ENCODE assay signal across 12 cellular contexts in the genomic region with DNA sequence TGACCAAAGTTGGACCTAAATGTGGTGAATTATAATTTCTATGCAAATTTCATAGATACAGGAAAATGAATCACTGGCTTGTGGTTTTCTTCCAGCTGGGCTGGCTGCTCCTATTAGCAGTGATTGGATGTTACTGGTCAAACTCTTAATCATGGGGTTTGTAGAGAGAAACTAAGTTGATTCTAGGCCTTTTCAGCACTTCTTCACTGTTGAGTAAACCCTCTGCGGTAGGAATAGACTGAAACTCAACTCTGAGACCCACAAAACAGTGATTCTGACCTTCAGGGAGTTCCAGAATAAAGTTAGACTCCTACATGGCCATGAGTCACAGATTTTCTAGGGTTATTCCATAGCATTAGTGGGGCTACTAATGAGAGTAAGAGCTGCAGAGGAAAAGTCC. TPM values are rescaled to one million over a fixed set of nuclear protein-coding genes. Genes with fewer than 3 reads are reported as not detected.
DNase-seq lines count a peak whose midpoint lies in the region; ATAC-seq, FAIRE-seq and TF ChIP-seq lines count a peak whose summit lies in the region.
"Had no signal": no experiment of that assay in that cellular context is flagged by ENCODE, and none has a peak within 500 bp of the region (broad histone marks: within the 10 kb centered on the region; RNA-seq: fewer than 3 reads in every experiment).

No MANE protein-coding gene starts in this region.

- H3K4me3 ChIP-seq in endothelial cell of umbilical vein (replicated peaks in 1 of 3; ENCODE audit: insufficient read depth in 1 of 3, low read depth in 1 of 3, low read length in 3 of 3): no peak overlapping the region
- no peak overlapping the region for H3K4me3 ChIP-seq in lower leg skin (ENCODE audit: low read depth, poor library complexity, severe bottlenecking)
- H3K4me3 ChIP-seq: right lobe of liver, tibial nerve had no signal

- ATAC-seq in GM19455 (IDR thresholded peaks at IDR 0.05; ENCODE audit: unreplicated experiment) (peak; percentile 50), HG03196 (IDR thresholded peaks at IDR 0.05; ENCODE audit: unreplicated experiment) (peak; percentile 79)
- ATAC-seq: activated T-cell treated with anti-CD3 and anti-CD28 coated beads, Interleukin-2, amount 50 U/mL, for 4 hours; right lobe of liver had no signal

- no peaks in the 10 kb centered on the region for H3K27me3 ChIP-seq in endothelial cell of umbilical vein (ENCODE audit: control insufficient read depth in 2 of 2, insufficient read depth in 2 of 2, low read length in 2 of 2)
- H3K27me3 ChIP-seq: right lobe of liver, tibial nerve had no signal

- 96% methylated on average over 1 of the region's 1 CpG for WGBS in lower leg skin, 2 donors

- TF ChIP-seq CTCF in endothelial cell of umbilical vein (IDR thresholded peaks at IDR 0.05; ENCODE audit: extremely low read depth in 1 of 2, insufficient read depth in 1 of 2, low read depth in 1 of 2, low read length in 2 of 2) (no peak), lower leg skin (IDR thresholded peaks at IDR 0.05) (no peak)

- no TSS peak for BruUV-seq in endothelial cell of umbilical vein (replicated peaks; lab: Mats Ljungman, UMichigan)

- no peaks in the 10 kb centered on the region for H3K36me3 ChIP-seq in endothelial cell of umbilical vein (ENCODE audit: control insufficient read depth in 2 of 2, extremely low read depth in 1 of 2, insufficient read depth in 2 of 2, low read length in 2 of 2)
- H3K36me3 ChIP-seq: right lobe of liver had no signal

- no peaks in the 10 kb centered on the region for H4K20me1 ChIP-seq in endothelial cell of umbilical vein (replicated peaks; ENCODE audit: control insufficient read depth, extremely low read depth, insufficient read depth, low read length)

- no peak overlapping the region for H3K9ac ChIP-seq in endothelial cell of umbilical vein (replicated peaks; ENCODE audit: extremely low read depth, insufficient read depth, low read length)

- H3K4me2 ChIP-seq in endothelial cell of umbilical vein (ENCODE audit: insufficient read depth, low read length): no peak overlapping the region

- intact Hi-C loops in endothelial cell of umbilical vein (cut with micrococcal nuclease) (no loop called here), lower leg skin (cut with DNase I; ENCODE audit: low total_unique reads) (no loop called here)

- FAIRE-seq in endothelial cell of umbilical vein (lab: Jason Lieb, UNC) (no peak), HTR-8/SVneo (lab: Jason Lieb, UNC) (no peak)
- FAIRE-seq: D721Med had no signal

- CTCF ChIA-PET in endothelial cell of umbilical vein (lab: Charles Lee): no interaction called here

- dilution Hi-C loops in endothelial cell of umbilical vein (cut with MboI; ENCODE audit: extremely low pct_ligation_motif_present, low sequenced_read_pairs): no loop called here

- no peaks in the 10 kb centered on the region for H3K79me2 ChIP-seq in endothelial cell of umbilical vein (ENCODE audit: control insufficient read depth, insufficient read depth, low read length)

- DNase-seq in AG20443 (ENCODE audit: low spot score) (peak; percentile 58), endothelial cell of umbilical vein (ENCODE audit: low read depth, low spot score) (peak; percentile 12), lower leg skin (ENCODE audit: low spot score in 2 of 2) (no peak), HTR-8/SVneo (ENCODE audit: insufficient read length, low spot score) (no peak), SK-N-DZ (ENCODE audit: low spot score) (no peak), NCI-H524 (lab: John Stamatoyannopoulos, UW) (no peak)
- DNase-seq: activated T-cell treated with anti-CD3 and anti-CD28 coated beads, Interleukin-2, amount 50 U/mL, for 4 hours; right lobe of liver had no signal

- H3K9me3 ChIP-seq in endothelial cell of umbilical vein (replicated peaks; ENCODE audit: control insufficient read depth, insufficient read depth, low read length): no peaks in the 10 kb centered on the region
- H3K9me3 ChIP-seq: right lobe of liver, tibial nerve had no signal

- TF ChIP-seq POLR2A in endothelial cell of umbilical vein (IDR thresholded peaks at IDR 0.05; ENCODE audit: low read depth, low read length): no peak
- TF ChIP-seq POLR2A in lower leg skin (IDR thresholded peaks at IDR 0.05): no peak

- H2AFZ ChIP-seq in endothelial cell of umbilical vein (ENCODE audit: low read depth, low read length): no peak overlapping the region

- POLR2A ChIA-PET in endothelial cell of umbilical vein (lab: Charles Lee): no interaction called here

- no peak overlapping the region for H3K27ac ChIP-seq in endothelial cell of umbilical vein (ENCODE audit: insufficient read depth, low read depth, low read length)
- H3K27ac ChIP-seq: right lobe of liver, tibial nerve had no signal

- no peaks in the 10 kb centered on the region for H3K9me1 ChIP-seq in endothelial cell of umbilical vein (replicated peaks; ENCODE audit: control insufficient read depth, extremely low read depth, insufficient read depth, low read length)

- H3K4me1 ChIP-seq in endothelial cell of umbilical vein (ENCODE audit: control insufficient read depth, extremely low read depth, insufficient read depth, low read length): peaks cover 2% of the 10 kb centered on the region
- H3K4me1 ChIP-seq: right lobe of liver, tibial nerve had no signal

TF ChIP-seq in endothelial cell of umbilical vein, 7 proteins besides CTCF, POLR2A, EP300 and RAD21:
- TF ChIP-seq, protein P1, sequence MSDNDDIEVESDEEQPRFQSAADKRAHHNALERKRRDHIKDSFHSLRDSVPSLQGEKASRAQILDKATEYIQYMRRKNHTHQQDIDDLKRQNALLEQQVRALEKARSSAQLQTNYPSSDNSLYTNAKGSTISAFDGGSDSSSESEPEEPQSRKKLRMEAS (IDR thresholded peaks at IDR 0.05; ENCODE audit: insufficient read depth, insufficient read length): no peak
- peak; percentile 49 for TF ChIP-seq FOS (IDR thresholded peaks at IDR 0.05; ENCODE audit: borderline replicate concordance, insufficient read depth, low read length)

RNA-seq across cellular contexts. Expression of a gene that starts 47.9 kb away (rescaled TPM):
- 13.2 and 14.4 TPM in 2 replicates for total RNA-seq in endothelial cell of umbilical vein
- 2.8 and 3.1 TPM in 2 replicates for polyA plus RNA-seq in endothelial cell of umbilical vein
- polyA plus RNA-seq in endothelial cell of umbilical vein (2011; cell fraction: cytosol; rRNA removed): 4.0 and 4.1 TPM in 2 replicates
- polyA plus RNA-seq in endothelial cell of umbilical vein (2011; cell fraction: nucleus; rRNA removed): 18.2 and 24.9 TPM in 2 replicates
- polyA plus RNA-seq in endothelial cell of umbilical vein (2012): 11.2 and 16.9 TPM in 2 replicates
- 9.0 and 12.0 TPM in 2 replicates for polyA minus RNA-seq in endothelial cell of umbilical vein
- polyA minus RNA-seq in endothelial cell of umbilical vein (2011; cell fraction: cytosol; rRNA and poly(A)+ RNA removed): 9.0 TPM
- 15.7 and 26.1 TPM in 2 replicates for polyA minus RNA-seq in endothelial cell of umbilical vein (2011; cell fraction: nucleus; rRNA and poly(A)+ RNA removed)
- total RNA-seq in lower leg skin: 10 to 100 TPM in 1 of 4 donors, 1 to 10 TPM in 3; 3.6 to 10.9 (median 7.4) TPM
- polyA plus RNA-seq in SK-N-DZ (2014; cell fraction: cytosol; rRNA removed): 12.5 and 46.2 TPM in 2 replicates
- 11.4 and 16.6 TPM in 2 replicates for polyA plus RNA-seq in SK-N-DZ (2014; cell fraction: nucleus; rRNA removed)

Comparison
In these comparisons a context has a peak if more than half of its experiments do, and no peak if none do; other contexts are left out.
1. DNase-seq: peak in AG20443 (single experiment) and endothelial cell of umbilical vein (single experiment); none in lower leg skin (0 of 2), HTR-8/SVneo (single experiment), SK-N-DZ (single experiment) and NCI-H524 (0 of 2).